Comparison of ENCODE assay signal across 20 cellular contexts in the genomic region with DNA sequence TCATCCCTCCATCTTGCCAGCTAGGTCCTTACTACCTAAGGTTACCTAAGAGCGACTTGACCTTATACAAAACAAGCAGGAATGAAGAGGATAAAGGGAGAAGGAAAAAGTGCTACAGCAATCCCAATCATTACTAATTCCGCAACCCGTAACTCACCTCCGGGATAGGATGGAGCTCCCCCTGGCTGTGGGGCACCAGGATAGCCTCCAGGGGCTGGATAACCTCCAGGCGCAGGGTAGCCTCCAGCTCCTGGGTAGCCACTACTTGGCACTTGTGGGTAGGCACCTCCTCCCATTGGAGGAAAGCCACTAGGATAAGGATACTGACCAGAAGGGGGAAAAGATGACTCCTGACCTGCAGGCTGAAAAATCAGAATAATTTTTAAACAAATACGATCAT. TPM values are rescaled to one million over a fixed set of nuclear protein-coding genes. Genes with fewer than 3 reads are reported as not detected.
DNase-seq lines count a peak whose midpoint lies in the region; ATAC-seq, FAIRE-seq and TF ChIP-seq lines count a peak whose summit lies in the region.
"Had no signal": no experiment of that assay in that cellular context is flagged by ENCODE, and none has a peak within 500 bp of the region (broad histone marks: within the 10 kb centered on the region; RNA-seq: fewer than 3 reads in every experiment).

No MANE protein-coding gene starts in this region.

- no peak overlapping the region for H3K23ac ChIP-seq in mesendoderm (ENCODE audit: low read length)

- no peak for TF ChIP-seq POLR2A in GM12878 (IDR thresholded peaks at IDR 0.05; ENCODE audit: low read depth, low read length)

- H3K4me2 ChIP-seq in GM12878 (ENCODE audit: control insufficient read depth, insufficient read depth), result no peak overlapping the region
- no peak overlapping the region for H3K4me2 ChIP-seq in mesendoderm (ENCODE audit: low read length)

- H2BK120ac ChIP-seq in mesendoderm (ENCODE audit: low read depth, low read length), result no peak overlapping the region

- FAIRE-seq in GM12878 (lab: Jason Lieb, UNC), result no peak
- FAIRE-seq: urothelium cell line had no signal

- no peak overlapping the region for H2AK5ac ChIP-seq in mesendoderm (ENCODE audit: low read length)

- CTCF ChIA-PET in GM12878 (lab: Yijun Ruan, JAX), result interaction anchor here (0.6 to 1.0 kb wide), 3 partner anchors 9 to 134 kb away, joined by 3 read pairs; no protein-coding TSS in a partner anchor

- peaks cover 3% of the 10 kb centered on the region for H3K79me1 ChIP-seq in mesendoderm (ENCODE audit: low read length)

- no peak overlapping the region for H4K8ac ChIP-seq in mesendoderm (ENCODE audit: low read depth, low read length)

- no peaks in the 10 kb centered on the region for H3K27me3 Mint-ChIP-seq in HFFc6 (ENCODE audit: insufficient read depth)
- no peaks in the 10 kb centered on the region for H3K27me3 Mint-ChIP-seq in natural killer cell treated with Interleukin-12 subunit alpha and Interleukin-12 subunit beta and Interleukin-15 and Interleukin-18, amount 100 ng/mL, for 72 hours
- H3K27me3 Mint-ChIP-seq: activated naive CD8-positive, alpha-beta T cell; naive thymus-derived CD4-positive, alpha-beta T cell had no signal

- no TSS peak for BruUV-seq in GM12878 (replicated peaks; lab: Mats Ljungman, UMichigan)

- no peak overlapping the region for H2AFZ ChIP-seq in GM12878 (ENCODE audit: control insufficient read depth, low read depth, low read length)

- H3K79me2 ChIP-seq in GM12878 (ENCODE audit: control insufficient read depth, insufficient read depth, low read length) (peaks cover 10% of the 10 kb centered on the region), mesendoderm (ENCODE audit: control insufficient read depth, insufficient read depth, low read length) (no peaks in the 10 kb centered on the region)

- H4K20me1 ChIP-seq in GM12878 (ENCODE audit: control insufficient read depth, insufficient read depth), result no peaks in the 10 kb centered on the region

- no peak overlapping the region for H3K27ac Mint-ChIP-seq in HFFc6
- H3K27ac Mint-ChIP-seq in natural killer cell treated with Interleukin-12 subunit alpha and Interleukin-12 subunit beta and Interleukin-15 and Interleukin-18, amount 100 ng/mL, for 72 hours, result no peak overlapping the region
- H3K27ac Mint-ChIP-seq: activated naive CD8-positive, alpha-beta T cell; stimulated activated effector memory CD8-positive, alpha-beta T cell treated with anti-CD3 and anti-CD28 coated beads, Interleukin-12 subunit alpha, Interleukin-12 subunit beta, amount 100 ng/mL, for 72 hours had no signal

- H2BK5ac ChIP-seq in mesendoderm (ENCODE audit: low read length), result no peak overlapping the region

- POLR2A ChIA-PET in GM12878 (lab: Charles Lee), result no interaction called here

- H4K5ac ChIP-seq in mesendoderm (ENCODE audit: low read length), result no peak overlapping the region

- H3K27me3 ChIP-seq in GM12878 (replicated peaks in 1 of 2; ENCODE audit: control insufficient read depth in 2 of 2, insufficient read depth in 2 of 2, low read length in 1 of 2) (no peaks in the 10 kb centered on the region), mesendoderm (ENCODE audit: insufficient read depth, low read length, poor library complexity) (no peaks in the 10 kb centered on the region)
- H3K27me3 ChIP-seq: MG63 had no signal

- H3K9ac ChIP-seq in GM12878 (ENCODE audit: control insufficient read depth, insufficient read depth, low read length) (no peak overlapping the region), mesendoderm (ENCODE audit: low read length) (no peak overlapping the region)

- no peaks in the 10 kb centered on the region; the same call in 1 of the 2 replicates for H3K9me3 Mint-ChIP-seq in HFFc6
- no peaks in the 10 kb centered on the region for H3K9me3 Mint-ChIP-seq in natural killer cell treated with Interleukin-12 subunit alpha and Interleukin-12 subunit beta and Interleukin-15 and Interleukin-18, amount 100 ng/mL, for 72 hours
- H3K9me3 Mint-ChIP-seq: stimulated activated effector memory CD8-positive, alpha-beta T cell treated with anti-CD3 and anti-CD28 coated beads, Interleukin-12 subunit alpha, Interleukin-12 subunit beta, amount 100 ng/mL, for 72 hours had no signal

- H3K27ac ChIP-seq in C4-2B (no peak overlapping the region), GM12878 (ENCODE audit: control insufficient read depth, insufficient read depth) (no peak overlapping the region), mesendoderm (ENCODE audit: low read depth, low read length) (no peak overlapping the region)

- no peak overlapping the region for H3K18ac ChIP-seq in mesendoderm (ENCODE audit: low read length)

- intact Hi-C loops in GM12878 (cut with micrococcal nuclease; ENCODE audit: unreplicated experiment), result no loop called here

- WGBS in GM12878 (ENCODE audit: insufficient coverage, insufficient replicate concordance, low lambda C conversion rate, missing lambda C conversion rate), result 98% methylated on average over 6 of the region's 6 CpGs
- WGBS in mesendoderm (ENCODE audit: extremely low coverage, insufficient coverage, low lambda C conversion rate), result no CpG with 5 or more reads among the region's 6 CpGs

- no peak for TF ChIP-seq RAD21 in GM12878 (IDR thresholded peaks at IDR 0.05; ENCODE audit: insufficient read depth, low read depth, low read length)

- peak; percentile 37 for TF ChIP-seq CTCF in C4-2B (conservative IDR thresholded peaks at IDR 0.05)
- TF ChIP-seq CTCF in HFFc6 (IDR thresholded peaks at IDR 0.05), result peak; percentile 53
- peak in 2 of 3 experiments; percentile 6 to 20; a peak in 1 of 6 replicates for TF ChIP-seq CTCF in GM12878 (IDR thresholded peaks at IDR 0.05 in 2 of 3, conservative IDR thresholded peaks at IDR 0.05 in 1 of 3; ENCODE audit: control insufficient read depth in 2 of 3, extremely low read depth in 1 of 3, insufficient read depth in 1 of 3, low read depth in 3 of 3, low read length in 3 of 3)

- no peak overlapping the region for H3K4ac ChIP-seq in mesendoderm (ENCODE audit: low read depth, low read length)

- SMC1A ChIA-PET in GM12878 (lab: Charles Lee; ENCODE audit: uncharacterized antibody, unreplicated experiment), result interaction anchor here (0.6 to 1.3 kb wide), 2 partner anchors 14 to 41 kb away, joined by 3 read pairs; no protein-coding TSS in a partner anchor

- RAD21 ChIA-PET in GM12878 (lab: Charles Lee; ENCODE audit: unreplicated experiment), result no interaction called here

- no peak overlapping the region for H3K4me3 Mint-ChIP-seq in HFFc6
- H3K4me3 Mint-ChIP-seq in natural killer cell treated with Interleukin-12 subunit alpha and Interleukin-12 subunit beta and Interleukin-15 and Interleukin-18, amount 100 ng/mL, for 72 hours, result no peak overlapping the region
- H3K4me3 Mint-ChIP-seq: activated naive CD8-positive, alpha-beta T cell; naive thymus-derived CD4-positive, alpha-beta T cell; stimulated activated effector memory CD8-positive, alpha-beta T cell treated with anti-CD3 and anti-CD28 coated beads, Interleukin-12 subunit alpha, Interleukin-12 subunit beta, amount 100 ng/mL, for 72 hours had no signal

- no peaks in the 10 kb centered on the region; the same call in 2 of the 3 replicates for H3K9me3 ChIP-seq in GM12878 (replicated peaks; ENCODE audit: control insufficient read depth, insufficient read depth, low read length)
- H3K9me3 ChIP-seq: MG63 had no signal

- H3K4me1 Mint-ChIP-seq in HFFc6 (ENCODE audit: low read depth), result no peaks in the 10 kb centered on the region
- H3K4me1 Mint-ChIP-seq in natural killer cell treated with Interleukin-12 subunit alpha and Interleukin-12 subunit beta and Interleukin-15 and Interleukin-18, amount 100 ng/mL, for 72 hours (ENCODE audit: low read depth in 2 of 2), result peaks cover 0 to 11% of the 10 kb centered on the region in 2 donors

- DNase-seq in HFFc6 (no peak), GM12878 (ENCODE audit: low read depth, low spot score) (no peak), mesendoderm (peak; percentile 47), cerebellar cortex (ENCODE audit: low spot score) (no peak)
- DNase-seq in natural killer cell treated with Interleukin-12 subunit alpha and Interleukin-12 subunit beta and Interleukin-15 and Interleukin-18, amount 100 ng/mL, for 72 hours (ENCODE audit: low spot score), result no peak
- no peak for DNase-seq in activated naive CD4-positive, alpha-beta T cell treated with anti-CD3 and anti-CD28 coated beads, Interleukin-2, amount 50 U/mL, for 16 hours
- DNase-seq: activated T-cell treated with anti-CD3 and anti-CD28 coated beads for 4 hours; central memory CD4-positive, alpha-beta T cell; left ventricle myocardium superior; MG63; naive thymus-derived CD4-positive, alpha-beta T cell; NCI-H2171; right cardiac atrium; stimulated activated CD4-positive, alpha-beta T cell treated with anti-CD3 and anti-CD28 coated beads, Interleukin-4, amount 100 ng/mL, for 4 hours; SW 1271 had no signal

- H3K36me3 ChIP-seq in GM12878 (ENCODE audit: control insufficient read depth in 2 of 2, insufficient read depth in 2 of 2, low read length in 1 of 2) (peaks cover 4 to 23% of the 10 kb centered on the region in 2 experiments), mesendoderm (ENCODE audit: control insufficient read depth, insufficient read depth, low read length) (no peaks in the 10 kb centered on the region)

- no peak overlapping the region for H3K4me3 ChIP-seq in GM12878
- H3K4me3 ChIP-seq in mesendoderm (ENCODE audit: low read length), result no peak overlapping the region
- H3K4me3 ChIP-seq: MG63 had no signal

- no peak overlapping the region for H3K56ac ChIP-seq in mesendoderm (ENCODE audit: low read length)

- in situ Hi-C loops in GM12878 (cut with MboI), result no loop called here

- no peaks in the 10 kb centered on the region for H3K4me1 ChIP-seq in GM12878 (ENCODE audit: control insufficient read depth, insufficient read depth, low read length)
- H3K4me1 ChIP-seq in mesendoderm (ENCODE audit: control insufficient read depth, low read depth, low read length), result no peaks in the 10 kb centered on the region

- TF ChIP-seq EP300 in GM12878 (IDR thresholded peaks at IDR 0.05; ENCODE audit: borderline replicate concordance in 1 of 2, control insufficient read depth in 1 of 2, low read depth in 2 of 2, low read length in 2 of 2), result no peak

- H3K36me3 Mint-ChIP-seq in HFFc6 (ENCODE audit: low read depth), result peaks cover 24% of the 10 kb centered on the region
- H3K36me3 Mint-ChIP-seq in natural killer cell treated with Interleukin-12 subunit alpha and Interleukin-12 subunit beta and Interleukin-15 and Interleukin-18, amount 100 ng/mL, for 72 hours, result peaks cover 12% of the 10 kb centered on the region

- H2BK15ac ChIP-seq in mesendoderm (replicated peaks; ENCODE audit: low read depth), result no peak overlapping the region

- ATAC-seq in GM12878 (no peak), HG02798 (IDR thresholded peaks at IDR 0.05; ENCODE audit: poor library complexity, unreplicated experiment) (no peak)
- ATAC-seq in natural killer cell treated with Interleukin-12 subunit alpha and Interleukin-12 subunit beta and Interleukin-15 and Interleukin-18, amount 100 ng/mL, for 72 hours, result no peak
- ATAC-seq: left ventricle myocardium superior; naive thymus-derived CD4-positive, alpha-beta T cell; right cardiac atrium; stimulated activated effector memory CD8-positive, alpha-beta T cell treated with anti-CD3 and anti-CD28 coated beads, Interleukin-12 subunit alpha, Interleukin-12 subunit beta, amount 100 ng/mL, for 72 hours had no signal

RNA-seq across cellular contexts. Expression of a gene that starts 15.8 kb away (rescaled TPM):
- total RNA-seq in HFFc6 (2021; fragmentation: NEBNext Ultra II Directional; extraction: Animal tissue kit (Norgen Biotek cat#: 25700)), result 100 to 1,000 TPM; 125 to 167 (median 134) TPM
- total RNA-seq in GM12878 (2013; cell fraction: nucleolus; rRNA removed), result 44.3 and 46.5 TPM in 2 replicates
- 93.8 and 100 TPM in 2 replicates for total RNA-seq in GM12878 (2014; rRNA removed)
- 101 TPM in 2 replicates for total RNA-seq in GM12878 (2014; rRNA removed; fragmentation: Illumina TruSeq; extraction: Trizol)
- 125 and 128 TPM in 2 replicates for total RNA-seq in GM12878 (2021)
- 48.1 TPM for polyA plus RNA-seq in GM12878 (2011; ENCODE audit: low read depth)
- polyA plus RNA-seq in GM12878 (2011; rRNA removed), result 98.7 and 112 TPM in 2 replicates
- polyA plus RNA-seq in GM12878 (2011; cell fraction: cytosol; rRNA removed), result 75.3 and 89.2 TPM in 2 replicates
- 72.4 and 75.5 TPM in 2 replicates for polyA plus RNA-seq in GM12878 (2011; cell fraction: nucleus; rRNA removed)
- polyA plus RNA-seq in GM12878 (2012), result 58.3 and 63.7 TPM in 2 replicates
- 123 and 131 TPM in 2 replicates for polyA plus RNA-seq in GM12878 (2014; fragmentation: Illumina TruSeq; extraction: Trizol)
- polyA plus RNA-seq in GM12878 (2014; fragmentation: Nextera tagmentation; extraction: Ambion mirVana), result 10 to 100 TPM; 70.6 to 75.8 TPM
- 95.7 and 113 TPM in 2 replicates for polyA plus RNA-seq in GM12878 (2014; rRNA removed)
- 100 to 1,000 TPM; 177 to 184 TPM for polyA plus RNA-seq in GM12878 (2016; fragmentation: Nextera tagmentation; extraction: Ambion mirVana)
- 75.4 and 87.9 TPM in 2 replicates for polyA minus RNA-seq in GM12878 (2011; rRNA and poly(A)+ RNA removed)
- 31.1 and 43.9 TPM in 2 replicates for polyA minus RNA-seq in GM12878 (2011; cell fraction: cytosol; rRNA and poly(A)+ RNA removed)
- 21.6 and 28.9 TPM in 2 replicates for polyA minus RNA-seq in GM12878 (2011; cell fraction: nucleus; rRNA and poly(A)+ RNA removed)
- 39.1 TPM for polyA plus RNA-seq in mesendoderm (2013, experiment 1 of 2)
- polyA plus RNA-seq in mesendoderm (2013, experiment 2 of 2), result 38.8 TPM
- total RNA-seq in natural killer cell treated with Interleukin-12 subunit alpha and Interleukin-12 subunit beta and Interleukin-15 and Interleukin-18, amount 100 ng/mL, for 72 hours, result 100 to 1,000 TPM; 104 to 123 TPM

RNA-seq across cellular contexts. Expression of a gene that starts 35.3 kb away (rescaled TPM):
- under 1 TPM; 0.31 to 0.66 (median 0.50) TPM for total RNA-seq in HFFc6 (2021; fragmentation: NEBNext Ultra II Directional; extraction: Animal tissue kit (Norgen Biotek cat#: 25700))
- 13.5 and 14.6 TPM in 2 replicates for total RNA-seq in GM12878 (2013; cell fraction: nucleolus; rRNA removed)
- total RNA-seq in GM12878 (2014; rRNA removed) (1.6 and 2.1 TPM in 2 replicates), GM12878 (2014; rRNA removed; fragmentation: Illumina TruSeq; extraction: Trizol) (1.8 and 2.0 TPM in 2 replicates), GM12878 (2021) (1.2 and 1.5 TPM in 2 replicates)
- polyA plus RNA-seq in GM12878 (2011; ENCODE audit: low read depth), result 1.1 TPM
- polyA plus RNA-seq in GM12878 (2011; rRNA removed) (2.1 and 3.2 TPM in 2 replicates), GM12878 (2014; fragmentation: Illumina TruSeq; extraction: Trizol) (1.5 TPM in 2 replicates), GM12878 (2014; fragmentation: Nextera tagmentation; extraction: Ambion mirVana) (under 1 TPM; 0.39 to 0.84 TPM), GM12878 (2014; rRNA removed) (1.9 and 2.5 TPM in 2 replicates), GM12878 (2016; fragmentation: Nextera tagmentation; extraction: Ambion mirVana) (under 1 TPM; 0.06 to 0.59 TPM)
- polyA plus RNA-seq in GM12878 (2011; cell fraction: cytosol; rRNA removed), result 1.1 and 1.2 TPM in 2 replicates
- polyA plus RNA-seq in GM12878 (2011; cell fraction: nucleus; rRNA removed), result 6.6 and 7.3 TPM in 2 replicates
- polyA plus RNA-seq in GM12878 (2012), result 0.97 and 1.8 TPM in 2 replicates
- polyA minus RNA-seq in GM12878 (2011; rRNA and poly(A)+ RNA removed), result 2.0 and 3.8 TPM in 2 replicates
- polyA minus RNA-seq in GM12878 (2011; cell fraction: cytosol; rRNA and poly(A)+ RNA removed), result not detected in 2 replicates
- 3.3 and 4.3 TPM in 2 replicates for polyA minus RNA-seq in GM12878 (2011; cell fraction: nucleus; rRNA and poly(A)+ RNA removed)
- polyA plus RNA-seq in mesendoderm (2013, experiment 1 of 2), result 0.67 TPM
- 0.83 TPM for polyA plus RNA-seq in mesendoderm (2013, experiment 2 of 2)
- total RNA-seq in natural killer cell treated with Interleukin-12 subunit alpha and Interleukin-12 subunit beta and Interleukin-15 and Interleukin-18, amount 100 ng/mL, for 72 hours, result 1 to 10 TPM; 4.4 to 8.5 TPM

RNA-seq across cellular contexts. Expression of a gene that starts 39.4 kb away (rescaled TPM):
- total RNA-seq in HFFc6 (2021; fragmentation: NEBNext Ultra II Directional; extraction: Animal tissue kit (Norgen Biotek cat#: 25700)), result under 1 TPM; 0.13 to 0.43 (median 0.21) TPM
- 2.0 and 2.7 TPM in 2 replicates for total RNA-seq in GM12878 (2013; cell fraction: nucleolus; rRNA removed)
- total RNA-seq in GM12878 (2014; rRNA removed) (0.34 and 0.38 TPM in 2 replicates), GM12878 (2014; rRNA removed; fragmentation: Illumina TruSeq; extraction: Trizol) (0.36 and 0.46 TPM in 2 replicates), GM12878 (2021) (0.51 and 0.58 TPM in 2 replicates)
- polyA plus RNA-seq in GM12878 (2011; ENCODE audit: low read depth), result 0.55 TPM
- polyA plus RNA-seq in GM12878 (2011; rRNA removed) (0.72 TPM in 2 replicates), GM12878 (2014; fragmentation: Illumina TruSeq; extraction: Trizol) (0.44 and 0.57 TPM in 2 replicates), GM12878 (2014; fragmentation: Nextera tagmentation; extraction: Ambion mirVana) (under 1 TPM; 0.21 to 0.46 TPM), GM12878 (2014; rRNA removed) (0.58 and 1.1 TPM in 2 replicates), GM12878 (2016; fragmentation: Nextera tagmentation; extraction: Ambion mirVana) (under 1 TPM; 0.32 to 0.37 TPM)
- polyA plus RNA-seq in GM12878 (2011; cell fraction: cytosol; rRNA removed), result 0.12 and 0.27 TPM in 2 replicates
- 1.5 and 1.8 TPM in 2 replicates for polyA plus RNA-seq in GM12878 (2011; cell fraction: nucleus; rRNA removed)
- polyA plus RNA-seq in GM12878 (2012), result 0.60 and 0.69 TPM in 2 replicates
- polyA minus RNA-seq in GM12878 (2011; rRNA and poly(A)+ RNA removed), result 0.21 and 0.22 TPM in 2 replicates
- polyA minus RNA-seq in GM12878 (2011; cell fraction: cytosol; rRNA and poly(A)+ RNA removed), result 0.27 TPM in 1 of 2 replicates, not detected in the other
- polyA minus RNA-seq in GM12878 (2011; cell fraction: nucleus; rRNA and poly(A)+ RNA removed), result 0.57 and 0.60 TPM in 2 replicates
- polyA plus RNA-seq in mesendoderm (2013, experiment 1 of 2), result 0.07 TPM
- 0.10 TPM for polyA plus RNA-seq in mesendoderm (2013, experiment 2 of 2)
- total RNA-seq in natural killer cell treated with Interleukin-12 subunit alpha and Interleukin-12 subunit beta and Interleukin-15 and Interleukin-18, amount 100 ng/mL, for 72 hours, result 1 to 10 TPM in 1 of 2 donors, under 1 TPM in 1; 0.50 to 1.5 TPM
